Comparison of ENCODE assay signal across 23 cellular contexts in the genomic region with DNA sequence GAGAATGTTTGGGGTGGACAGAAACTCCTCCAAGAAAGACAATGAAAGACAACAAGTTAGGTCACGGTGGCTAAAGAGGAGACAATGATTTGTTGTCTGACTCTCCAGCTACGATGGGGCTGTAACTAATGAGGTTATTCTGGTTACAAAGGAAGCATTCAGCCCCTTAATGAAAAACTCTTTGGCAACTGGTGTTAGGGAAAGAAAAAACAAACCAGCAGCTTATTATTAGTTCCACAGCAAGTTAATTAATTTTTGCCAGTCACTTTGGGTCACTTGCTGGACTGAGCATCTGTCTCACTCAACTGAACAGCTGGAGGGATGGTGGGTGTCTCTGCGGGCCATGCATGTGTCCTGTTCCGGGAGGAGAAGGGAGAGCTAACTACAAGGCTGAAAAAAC.
DNase-seq lines count a peak whose midpoint lies in the region; FAIRE-seq and TF ChIP-seq lines count a peak whose summit lies in the region.
"Had no signal": no experiment of that assay in that cellular context is flagged by ENCODE, and none has a peak within 500 bp of the region (broad histone marks: within the 10 kb centered on the region; RNA-seq: fewer than 3 reads in every experiment).

No MANE protein-coding gene starts in this region.

- H3K4me3 Mint-ChIP-seq in neural crest cell: peak overlapping the region; percentile 5
- H3K4me3 Mint-ChIP-seq: activated CD8-positive, alpha-beta T cell treated with anti-CD3 and anti-CD28 coated beads for 36 hours; activated naive CD4-positive, alpha-beta T cell treated with anti-CD3 and anti-CD28 coated beads, Interleukin-2, amount 10 ng/mL, durations not matched to agents 7 days and 5 days; immature natural killer cell; memory B cell; T-helper 2 cell treated with Interferon-gamma antibody and Interleukin-4, amounts not matched to agents 5 μg/mL and 100 μg/mL, for 36 hours had no signal

- H3K27ac Mint-ChIP-seq in neural crest cell (ENCODE audit: unreplicated experiment): peak overlapping the region; percentile 70
- H3K27ac Mint-ChIP-seq: activated CD8-positive, alpha-beta T cell treated with anti-CD3 and anti-CD28 coated beads for 36 hours; activated naive CD4-positive, alpha-beta T cell treated with anti-CD3 and anti-CD28 coated beads, Interleukin-2, amount 10 ng/mL, durations not matched to agents 7 days and 5 days; immature natural killer cell; memory B cell; T-helper 2 cell treated with Interferon-gamma antibody and Interleukin-4, amounts not matched to agents 5 μg/mL and 100 μg/mL, for 36 hours had no signal

- H3K27me3 Mint-ChIP-seq in neural crest cell (ENCODE audit: low read depth): no peaks in the 10 kb centered on the region

- TF ChIP-seq CTCF in neural crest cell (conservative IDR thresholded peaks at IDR 0.05): no peak
- TF ChIP-seq CTCF in GM20000 (IDR thresholded peaks at IDR 0.05; ENCODE audit: extremely low read depth, missing control alignments): no peak

- H3K9me3 Mint-ChIP-seq in neural crest cell: peaks cover 6% of the 10 kb centered on the region
- H3K9me3 Mint-ChIP-seq: activated CD8-positive, alpha-beta T cell treated with anti-CD3 and anti-CD28 coated beads for 36 hours; activated naive CD4-positive, alpha-beta T cell treated with anti-CD3 and anti-CD28 coated beads, Interleukin-2, amount 10 ng/mL, durations not matched to agents 7 days and 5 days; immature natural killer cell; memory B cell; T-helper 2 cell treated with Interferon-gamma antibody and Interleukin-4, amounts not matched to agents 5 μg/mL and 100 μg/mL, for 36 hours had no signal

- DNase-seq in RPMI7951 (ENCODE audit: low read depth) (peak; percentile 8), foreskin melanocyte (peak; percentile 96), neural crest cell (ENCODE audit: low read depth, low spot score) (no peak), urothelium cell line (ENCODE audit: low spot score) (no peak), NCI-H2029 (lab: John Stamatoyannopoulos, UW) (no peak), GM20000 (ENCODE audit: low spot score) (no peak), CD1c-positive myeloid dendritic cell (ENCODE audit: extremely low spot score) (no peak)
- DNase-seq: activated CD8-positive, alpha-beta memory T cell treated with anti-CD3 and anti-CD28 coated beads, Interleukin-2, amount 50 U/mL, for 48 hours; activated CD8-positive, alpha-beta T cell treated with anti-CD3 and anti-CD28 coated beads for 36 hours; activated naive CD4-positive, alpha-beta T cell treated with anti-CD3 and anti-CD28 coated beads, Interleukin-2, amount 10 ng/mL, durations not matched to agents 7 days and 5 days; adrenal gland; DND-41; immature natural killer cell; left colon; NCI-H1048; NCI-H1694 treated with DMSO at 0.1 percent for 48 hours; Right ventricle myocardium superior; sigmoid colon; stimulated activated CD4-positive, alpha-beta T cell treated with anti-CD3 and anti-CD28 coated beads, Interleukin-4, amount 100 ng/mL, for 24 hours; transverse colon had no signal

- peak; percentile 13 for FAIRE-seq in urothelium cell line (lab: Jason Lieb, UNC)
- FAIRE-seq: endothelial cell of umbilical vein had no signal

- H3K36me3 Mint-ChIP-seq in neural crest cell (ENCODE audit: low read depth): no peaks in the 10 kb centered on the region
- H3K36me3 Mint-ChIP-seq: activated naive CD4-positive, alpha-beta T cell treated with anti-CD3 and anti-CD28 coated beads, Interleukin-2, amount 10 ng/mL, durations not matched to agents 7 days and 5 days; immature natural killer cell; memory B cell had no signal

- peaks cover 37% of the 10 kb centered on the region for H3K4me1 Mint-ChIP-seq in neural crest cell
- H3K4me1 Mint-ChIP-seq: activated naive CD4-positive, alpha-beta T cell treated with anti-CD3 and anti-CD28 coated beads, Interleukin-2, amount 10 ng/mL, durations not matched to agents 7 days and 5 days; immature natural killer cell; memory B cell had no signal

Comparison
In these comparisons a context has a peak if more than half of its experiments do, and no peak if none do; other contexts are left out.
1. DNase-seq: peak in RPMI7951 (single experiment) and foreskin melanocyte (single experiment); none in neural crest cell (single experiment), urothelium cell line (single experiment), NCI-H2029 (single experiment), GM20000 (single experiment) and CD1c-positive myeloid dendritic cell (single experiment).